Comparison of ENCODE assay signal across 8 cellular contexts in the genomic region with DNA sequence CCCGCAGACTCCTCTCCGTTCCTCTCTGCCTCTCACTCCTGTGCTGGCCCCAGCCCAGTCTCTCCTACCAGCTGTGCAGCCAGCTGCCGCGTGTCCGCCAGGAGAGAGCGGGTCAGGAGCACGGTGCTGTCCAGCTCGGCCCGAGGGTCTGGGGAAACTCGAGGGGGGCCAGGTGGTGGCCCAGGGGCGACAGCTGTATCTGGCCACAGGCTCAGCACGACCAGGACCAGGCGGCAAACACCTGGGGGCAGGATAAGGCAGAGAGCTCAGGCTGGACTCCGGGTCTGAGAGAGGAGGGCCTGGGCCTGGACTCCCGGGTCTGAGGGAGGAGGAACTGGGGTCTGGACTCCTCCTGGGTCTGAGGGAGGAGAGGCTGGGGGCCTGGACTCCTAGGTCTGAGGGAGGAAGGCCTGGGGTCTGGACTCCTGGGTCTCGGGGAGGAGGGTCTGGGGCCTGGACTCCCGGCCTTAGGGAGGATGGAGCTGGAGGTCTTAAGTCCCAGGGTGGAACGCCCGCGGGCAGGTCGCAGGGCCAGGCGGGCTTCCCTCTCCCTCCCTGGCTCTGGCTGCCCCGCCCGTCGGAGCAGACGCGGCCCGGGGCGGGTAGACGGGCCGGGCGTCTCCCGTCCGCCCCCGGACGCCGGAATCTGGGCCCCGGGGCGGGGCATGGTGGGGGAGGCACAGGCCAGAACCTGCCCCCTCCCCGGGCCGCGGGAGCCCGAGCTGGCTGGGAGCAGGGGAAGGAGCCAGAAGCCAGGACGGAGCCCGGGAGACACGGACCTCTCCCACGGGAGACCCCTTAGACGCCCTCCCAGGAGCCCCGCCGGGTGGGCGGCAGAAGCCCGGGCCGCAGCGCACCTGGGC. TPM values are rescaled to one million over a fixed set of nuclear protein-coding genes. Genes with fewer than 3 reads are reported as not detected.
A peak's percentile ranks its signal among the peaks of the same experiment; 100 is the strongest.
DNase-seq lines count a peak whose midpoint lies in the region; ATAC-seq, FAIRE-seq and TF ChIP-seq lines count a peak whose summit lies in the region.
"Had no signal": no experiment of that assay in that cellular context is flagged by ENCODE, and none has a peak within 500 bp of the region (broad histone marks: within the 10 kb centered on the region; RNA-seq: fewer than 3 reads in every experiment).

No MANE protein-coding gene starts in this region.

- H3K23ac ChIP-seq in neuronal stem cell (ENCODE audit: low read depth, low read length, poor library complexity), result peak overlapping the region; percentile 65

- no peaks in the 10 kb centered on the region for H3K9me3 ChIP-seq in endodermal cell (ENCODE audit: control insufficient read depth, low read length)
- no peaks in the 10 kb centered on the region for H3K9me3 ChIP-seq in neuronal stem cell (replicated peaks in 1 of 2; ENCODE audit: control insufficient read depth in 2 of 2, insufficient read depth in 1 of 2, low read depth in 1 of 2, low read length in 2 of 2)

- H3K36me3 ChIP-seq in endodermal cell (ENCODE audit: control insufficient read depth, insufficient read depth, low read length) (no peaks in the 10 kb centered on the region), neuronal stem cell (replicated peaks in 1 of 2; ENCODE audit: control insufficient read depth in 2 of 2, insufficient read depth in 2 of 2, low read length in 2 of 2) (no peaks in the 10 kb centered on the region)

- H3K4ac ChIP-seq in neuronal stem cell (ENCODE audit: low read length), result peak overlapping the region; percentile 95

- peak overlapping the region; percentile 53 for H2BK5ac ChIP-seq in neuronal stem cell (ENCODE audit: low read length)

- H3K27me3 Mint-ChIP-seq in endodermal cell (ENCODE audit: insufficient read depth), result peaks cover 63% of the 10 kb centered on the region

- FAIRE-seq in GM12892 (lab: Jason Lieb, UNC), result no peak

- H3K4me3 ChIP-seq in endodermal cell (ENCODE audit: low read length) (no peak overlapping the region), neuronal stem cell (ENCODE audit: low read length in 2 of 2) (peak overlapping the region; percentile 15 to 73)

- H3K27ac Mint-ChIP-seq in endodermal cell, result no peak overlapping the region

- H4K91ac ChIP-seq in neuronal stem cell (ENCODE audit: low read depth, low read length, poor library complexity), result no peak overlapping the region

- H3K36me3 Mint-ChIP-seq in endodermal cell (ENCODE audit: low read depth), result no peaks in the 10 kb centered on the region

- H3K9me3 Mint-ChIP-seq in endodermal cell, result no peaks in the 10 kb centered on the region

- H3K14ac ChIP-seq in neuronal stem cell (ENCODE audit: low read length), result no peak overlapping the region

- no peak for TF ChIP-seq POLR2A in GM12892 (IDR thresholded peaks at IDR 0.05; ENCODE audit: low read depth, low read length)

- WGBS in endodermal cell (ENCODE audit: insufficient coverage in 1 of 2, insufficient read length in 1 of 2), 2 experiments, result 32 to 43% methylated on average over 11 to 53 of the region's 54 CpGs
- no CpG with 5 or more reads among the region's 54 CpGs for WGBS in neuronal stem cell (ENCODE audit: extremely low coverage in 2 of 2, insufficient read length in 2 of 2, insufficient replicate concordance in 1 of 2), 2 donors

- TF ChIP-seq CTCF in endodermal cell (conservative IDR thresholded peaks at IDR 0.05), result no peak

- no peak overlapping the region for H4K8ac ChIP-seq in neuronal stem cell (ENCODE audit: low read depth, low read length)

- DNase-seq in ELF-1 (ENCODE audit: low read depth, low spot score), result peak; percentile 79
- DNase-seq in NCI-H69 (lab: John Stamatoyannopoulos, UW), result peak; percentile 50
- DNase-seq in endodermal cell, result peak; percentile 75
- DNase-seq in neuronal stem cell (ENCODE audit: low spot score), result no peak
- DNase-seq in GM12892 (ENCODE audit: insufficient read length), result no peak
- DNase-seq in NCI-H1048 (lab: John Stamatoyannopoulos, UW), result no peak

- H3K79me1 ChIP-seq in neuronal stem cell (ENCODE audit: low read depth, low read length), result no peaks in the 10 kb centered on the region

- peak overlapping the region; percentile 92 for H2BK15ac ChIP-seq in neuronal stem cell (ENCODE audit: low read length)

- peak overlapping the region; percentile 57 for H3K4me2 ChIP-seq in neuronal stem cell (ENCODE audit: insufficient read depth, low read length, poor library complexity, severe bottlenecking)

- H3K4me3 Mint-ChIP-seq in endodermal cell, result peak overlapping the region; percentile 29

- H3K27me3 ChIP-seq in endodermal cell (ENCODE audit: control insufficient read depth, insufficient read depth, low read length, poor library complexity, severe bottlenecking) (peaks cover 49% of the 10 kb centered on the region), neuronal stem cell (ENCODE audit: control insufficient read depth in 3 of 3, insufficient read depth in 3 of 3, low read depth in 1 of 3, low read length in 3 of 3) (peaks cover 8 to 37% (median 26%) of the 10 kb centered on the region in 3 experiments)

- H3K9ac ChIP-seq in endodermal cell (ENCODE audit: extremely low read depth, low read length, poor library complexity, severe bottlenecking) (no peak overlapping the region), neuronal stem cell (ENCODE audit: low read depth, low read length, poor library complexity) (no peak overlapping the region)

- H2BK12ac ChIP-seq in neuronal stem cell (ENCODE audit: low read length), result peak overlapping the region; percentile 41

- peak overlapping the region; percentile 96 for H2BK120ac ChIP-seq in neuronal stem cell (ENCODE audit: low read depth, low read length)

- H3K4me1 ChIP-seq in endodermal cell (ENCODE audit: control insufficient read depth, insufficient read depth, low read length) (peaks cover 1% of the 10 kb centered on the region), neuronal stem cell (ENCODE audit: control insufficient read depth in 2 of 2, insufficient read depth in 1 of 2, low read depth in 1 of 2, low read length in 2 of 2) (peaks cover 16 to 20% of the 10 kb centered on the region in 2 donors)

- no peak for ATAC-seq in HG03280 (IDR thresholded peaks at IDR 0.05; ENCODE audit: unreplicated experiment)

- peak overlapping the region; percentile 35 for H3K18ac ChIP-seq in neuronal stem cell (ENCODE audit: low read length)

- H3K4me1 Mint-ChIP-seq in endodermal cell, result peaks cover 7% of the 10 kb centered on the region

- H3K27ac ChIP-seq in endodermal cell (ENCODE audit: low read depth, low read length), result no peak overlapping the region
- H3K27ac ChIP-seq in neuronal stem cell (replicated peaks; ENCODE audit: low read length), result no peak overlapping the region

- H2AK5ac ChIP-seq in neuronal stem cell (ENCODE audit: low read depth, low read length), result peak overlapping the region; percentile 94

- H2AFZ ChIP-seq in neuronal stem cell (ENCODE audit: low read length), result peak overlapping the region; percentile 78

RNA-seq across cellular contexts. Expression of gene IL11, which starts 1.3 kb away (rescaled TPM):
- 1 to 10 TPM in 1 of 2 donors, under 1 TPM in 1; 0.91 to 1.7 TPM for total RNA-seq in endodermal cell
- 6.0 TPM for polyA plus RNA-seq in endodermal cell (2013, experiment 1 of 2)
- polyA plus RNA-seq in endodermal cell (2013, experiment 2 of 2), result 5.8 TPM
- polyA plus RNA-seq in neuronal stem cell (2013, experiment 1 of 2), result 1.1 TPM
- polyA plus RNA-seq in neuronal stem cell (2013, experiment 2 of 2), result 1.1 TPM
- polyA plus RNA-seq in GM12892 (2012; ENCODE audit: missing spikeins), result 0.17 TPM

RNA-seq across cellular contexts. Expression of gene GARIN5B, which starts 5.9 kb away (rescaled TPM):
- total RNA-seq in endodermal cell, result under 1 TPM; 0.09 to 0.11 TPM
- polyA plus RNA-seq in endodermal cell (2013, experiment 1 of 2), result 0.18 TPM
- polyA plus RNA-seq in endodermal cell (2013, experiment 2 of 2), result 0.33 TPM
- polyA plus RNA-seq in neuronal stem cell (2013, experiment 1 of 2), result 0.08 TPM
- polyA plus RNA-seq in neuronal stem cell (2013, experiment 2 of 2), result 0.08 TPM
- not detected for polyA plus RNA-seq in GM12892 (2012; ENCODE audit: missing spikeins)
- total RNA-seq: aorta had no signal
- polyA plus RNA-seq: aorta had no signal

RNA-seq across cellular contexts. Expression of gene TMEM190, which starts 7.7 kb away (rescaled TPM):
- 1 to 10 TPM in 1 of 2 donors, not detected in 1; 1.2 TPM for total RNA-seq in endodermal cell
- 0.61 TPM for polyA plus RNA-seq in endodermal cell (2013, experiment 1 of 2)
- 0.75 TPM for polyA plus RNA-seq in endodermal cell (2013, experiment 2 of 2)
- polyA plus RNA-seq in neuronal stem cell (2013, experiment 1 of 2), result 0.85 TPM
- polyA plus RNA-seq in neuronal stem cell (2013, experiment 2 of 2), result 0.46 TPM
- not detected for polyA plus RNA-seq in GM12892 (2012; ENCODE audit: missing spikeins)
- total RNA-seq: aorta had no signal
- polyA plus RNA-seq: aorta had no signal

RNA-seq across cellular contexts. Expression of gene COX6B2, which starts 14.4 kb away (rescaled TPM):
- total RNA-seq in endodermal cell, result under 1 TPM; 0.75 to 0.84 TPM
- polyA plus RNA-seq in endodermal cell (2013, experiment 1 of 2), result 2.0 TPM
- 0.41 TPM for polyA plus RNA-seq in endodermal cell (2013, experiment 2 of 2)
- polyA plus RNA-seq in neuronal stem cell (2013, experiment 1 of 2), result 0.81 TPM
- polyA plus RNA-seq in neuronal stem cell (2013, experiment 2 of 2), result 0.71 TPM
- polyA plus RNA-seq in GM12892 (2012; ENCODE audit: missing spikeins), result 0.85 TPM
- polyA plus RNA-seq: aorta had no signal

RNA-seq across cellular contexts. Expression of gene TMEM238, which starts 15.2 kb away (rescaled TPM):
- total RNA-seq in endodermal cell, result 1 to 10 TPM; 3.9 to 4.4 TPM
- polyA plus RNA-seq in endodermal cell (2013, experiment 1 of 2), result 0.32 TPM
- not detected for polyA plus RNA-seq in endodermal cell (2013, experiment 2 of 2)
- polyA plus RNA-seq in neuronal stem cell (2013, experiment 1 of 2), result 0.14 TPM
- polyA plus RNA-seq in neuronal stem cell (2013, experiment 2 of 2), result 0.14 TPM
- polyA plus RNA-seq in GM12892 (2012; ENCODE audit: missing spikeins), result not detected
- polyA plus RNA-seq: aorta had no signal

Comparison
In these comparisons a context has a peak if more than half of its experiments do, and no peak if none do; other contexts are left out.
1. DNase-seq: peak in ELF-1 (single experiment), NCI-H69 (single experiment) and endodermal cell (single experiment); none in neuronal stem cell (single experiment), GM12892 (single experiment) and NCI-H1048 (single experiment).